Comparison of ENCODE assay signal across 13 cellular contexts in the genomic region with DNA sequence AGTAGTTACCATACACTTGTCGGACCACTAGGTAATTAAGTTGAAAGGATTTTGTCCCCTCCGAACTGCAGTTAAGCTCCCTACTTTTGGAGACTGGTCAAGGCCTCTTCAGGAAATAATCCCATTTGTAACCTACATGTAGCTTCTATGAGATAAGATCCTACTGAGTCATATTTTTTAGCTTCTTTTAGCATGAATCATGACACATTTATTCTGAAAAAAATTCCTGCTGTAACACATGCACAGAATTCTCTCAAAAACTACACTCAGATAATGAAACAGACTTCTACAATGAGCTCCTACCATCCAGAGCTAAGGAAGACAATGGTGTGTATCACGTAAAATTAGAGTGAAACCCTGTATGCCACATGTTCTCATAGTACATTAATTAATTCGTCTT.
A peak's percentile ranks its signal among the peaks of the same experiment; 100 is the strongest.
DNase-seq lines count a peak whose midpoint lies in the region; ATAC-seq and TF ChIP-seq lines count a peak whose summit lies in the region.
"Had no signal": no experiment of that assay in that cellular context is flagged by ENCODE, and none has a peak within 500 bp of the region (broad histone marks: within the 10 kb centered on the region; RNA-seq: fewer than 3 reads in every experiment).

No MANE protein-coding gene starts in this region.

- H3K9me3 ChIP-seq in breast epithelium, result no peaks in the 10 kb centered on the region

- H3K9me3 Mint-ChIP-seq in MCF 10A (ENCODE audit: unreplicated experiment), result peaks cover 6% of the 10 kb centered on the region

- H3K4me1 Mint-ChIP-seq in MCF 10A (ENCODE audit: insufficient read depth, unreplicated experiment), result peaks cover 9% of the 10 kb centered on the region
- H3K4me1 Mint-ChIP-seq: stimulated activated memory B cell treated with anti-CD40 and anti-IgM and Interleukin-4, amounts not matched to agents 10 μg/mL and 1 μg/mL and 100 μg/mL, for 72 hours had no signal

- peak; percentile 30 for DNase-seq in MCF 10A (ENCODE audit: unreplicated experiment)
- DNase-seq in breast epithelium (ENCODE audit: low spot score in 2 of 2), result no peak
- DNase-seq in foreskin keratinocyte, result peak; percentile 63 to 82
- DNase-seq in HuH-7 (ENCODE audit: low spot score), result no peak
- no peak for DNase-seq in coronary artery (ENCODE audit: low spot score)
- DNase-seq: amygdala; CD4-positive, CD25-positive, alpha-beta regulatory T cell; NCI-H1105 treated with DMSO at 0.1 percent for 48 hours had no signal

- TF ChIP-seq POLR2A in breast epithelium (IDR thresholded peaks at IDR 0.05), result no peak

- TF ChIP-seq CTCF in MCF 10A (IDR thresholded peaks at IDR 0.05; ENCODE audit: unreplicated experiment), result no peak
- no peak for TF ChIP-seq CTCF in breast epithelium (IDR thresholded peaks at IDR 0.05)
- TF ChIP-seq CTCF in foreskin keratinocyte (conservative IDR thresholded peaks at IDR 0.05), result no peak
- no peak for TF ChIP-seq CTCF in coronary artery (IDR thresholded peaks at IDR 0.05)

- no peaks in the 10 kb centered on the region for H3K27me3 ChIP-seq in breast epithelium
- no peaks in the 10 kb centered on the region for H3K27me3 ChIP-seq in foreskin keratinocyte

- H3K4me3 ChIP-seq in breast epithelium (no peak overlapping the region), coronary artery (no peak overlapping the region)

- intact Hi-C loops in MCF 10A (cut with micrococcal nuclease), result no loop called here
- intact Hi-C loops in breast epithelium (cut with DNase I; ENCODE audit: low total_unique reads), result no loop called here

- H3K27ac Mint-ChIP-seq in MCF 10A (ENCODE audit: low read depth, unreplicated experiment), result no peak overlapping the region
- H3K27ac Mint-ChIP-seq: stimulated activated memory B cell treated with anti-CD40 and anti-IgM and Interleukin-4, amounts not matched to agents 10 μg/mL and 1 μg/mL and 100 μg/mL, for 72 hours; WTC11 had no signal

- no peaks in the 10 kb centered on the region for H3K27me3 Mint-ChIP-seq in MCF 10A (ENCODE audit: insufficient read depth, unreplicated experiment)
- H3K27me3 Mint-ChIP-seq: CD4-positive, CD25-positive, alpha-beta regulatory T cell; stimulated activated memory B cell treated with anti-CD40 and anti-IgM and Interleukin-4, amounts not matched to agents 10 μg/mL and 1 μg/mL and 100 μg/mL, for 72 hours had no signal

- CTCF ChIA-PET in MCF 10A (lab: Yijun Ruan, JAX), result interaction anchor here (0.6 to 1.5 kb wide), 3 partner anchors 10 to 185 kb away, joined by 3 to 8 read pairs (median 6); no protein-coding TSS in a partner anchor

- POLR2A ChIA-PET in MCF 10A (lab: Yijun Ruan, JAX), result interaction anchor here (0.6 to 1.5 kb wide), 14 partner anchors 9 to 94 kb away, joined by 3 to 9 read pairs (median 4); no protein-coding TSS in a partner anchor

- ATAC-seq in SK-N-SH treated with all-trans-retinoic acid at 6 μM for 48 hours, result peak; percentile 80
- ATAC-seq in foreskin keratinocyte, result peak; percentile 98
- no peak for ATAC-seq in GM19351 (IDR thresholded peaks at IDR 0.05; ENCODE audit: unreplicated experiment)
- ATAC-seq in HG02840 (IDR thresholded peaks at IDR 0.05; ENCODE audit: low FRiP score, unreplicated experiment), result no peak
- ATAC-seq: stimulated activated memory B cell treated with anti-CD40 and anti-IgM and Interleukin-4, amounts not matched to agents 10 μg/mL and 1 μg/mL and 100 μg/mL, for 72 hours; WTC11 had no signal

- H3K36me3 Mint-ChIP-seq in MCF 10A (ENCODE audit: insufficient read depth, unreplicated experiment), result no peaks in the 10 kb centered on the region
- H3K36me3 Mint-ChIP-seq: WTC11 had no signal

- H3K4me3 Mint-ChIP-seq in MCF 10A (ENCODE audit: unreplicated experiment), result no peak overlapping the region
- H3K4me3 Mint-ChIP-seq: CD4-positive, CD25-positive, alpha-beta regulatory T cell; stimulated activated memory B cell treated with anti-CD40 and anti-IgM and Interleukin-4, amounts not matched to agents 10 μg/mL and 1 μg/mL and 100 μg/mL, for 72 hours; WTC11 had no signal

- H3K4me1 ChIP-seq in breast epithelium (no peaks in the 10 kb centered on the region), foreskin keratinocyte (peaks cover 12% of the 10 kb centered on the region)

- H3K27ac ChIP-seq in breast epithelium (no peak overlapping the region), foreskin keratinocyte (no peak overlapping the region), coronary artery (no peak overlapping the region)

- BruUV-seq in MCF 10A (replicated peaks; lab: Mats Ljungman, UMichigan), result no TSS peak

- no peaks in the 10 kb centered on the region for H3K36me3 ChIP-seq in breast epithelium

TF ChIP-seq in SK-N-SH treated with all-trans-retinoic acid at 6 μM for 48 hours, 23 proteins besides CTCF, POLR2A, EP300 and RAD21:
- peak; percentile 62 for TF ChIP-seq ISL1 (CRISPR knock-in tag; IDR thresholded peaks at IDR 0.05)
- TF ChIP-seq ARNTL (CRISPR knock-in tag; IDR thresholded peaks at IDR 0.05; ENCODE audit: borderline replicate concordance, low read depth), result no peak
- TF ChIP-seq PPARA (CRISPR knock-in tag; IDR thresholded peaks at IDR 0.05; ENCODE audit: borderline replicate concordance), result no peak
- TF ChIP-seq, protein P1, sequence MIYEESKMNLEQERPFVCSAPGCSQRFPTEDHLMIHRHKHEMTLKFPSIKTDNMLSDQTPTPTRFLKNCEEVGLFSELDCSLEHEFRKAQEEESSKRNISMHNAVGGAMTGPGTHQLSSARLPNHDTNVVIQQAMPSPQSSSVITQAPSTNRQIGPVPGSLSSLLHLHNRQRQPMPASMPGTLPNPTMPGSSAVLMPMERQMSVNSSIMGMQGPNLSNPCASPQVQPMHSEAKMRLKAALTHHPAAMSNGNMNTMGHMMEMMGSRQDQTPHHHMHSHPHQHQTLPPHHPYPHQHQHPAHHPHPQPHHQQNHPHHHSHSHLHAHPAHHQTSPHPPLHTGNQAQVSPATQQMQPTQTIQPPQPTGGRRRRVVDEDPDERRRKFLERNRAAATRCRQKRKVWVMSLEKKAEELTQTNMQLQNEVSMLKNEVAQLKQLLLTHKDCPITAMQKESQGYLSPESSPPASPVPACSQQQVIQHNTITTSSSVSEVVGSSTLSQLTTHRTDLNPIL (CRISPR knock-in tag; IDR thresholded peaks at IDR 0.05; ENCODE audit: low read depth), result no peak
- TF ChIP-seq OSR1 (CRISPR knock-in tag; IDR thresholded peaks at IDR 0.05), result no peak
TF ChIP-seq in SK-N-SH treated with all-trans-retinoic acid at 6 μM for 48 hours: peak in this region for 1.

Comparison
In these comparisons a context has a peak if more than half of its experiments do, and no peak if none do; other contexts are left out.
1. DNase-seq: peak in MCF 10A (single experiment) and foreskin keratinocyte (2 of 2); none in breast epithelium (0 of 2), HuH-7 (single experiment) and coronary artery (single experiment).
2. ATAC-seq: peak in SK-N-SH treated with all-trans-retinoic acid at 6 μM for 48 hours (single experiment) and foreskin keratinocyte (single experiment); none in GM19351 (single experiment) and HG02840 (single experiment).